ENCODE assay signal across 13 cellular contexts in genomic region chr10:111856631-111857030, GRCh38.
DNase-seq lines count a peak whose midpoint lies in the region; ATAC-seq, FAIRE-seq and TF ChIP-seq lines count a peak whose summit lies in the region.
"Had no signal": no experiment of that assay in that cellular context is flagged by ENCODE, and none has a peak within 500 bp of the region (broad histone marks: within the 10 kb centered on the region; RNA-seq: fewer than 3 reads in every experiment).

No MANE protein-coding gene starts in this region.

- TF ChIP-seq POLR2A in breast epithelium (IDR thresholded peaks at IDR 0.05), result no peak
- no peak for TF ChIP-seq POLR2A in upper lobe of left lung (IDR thresholded peaks at IDR 0.05)

- no peak overlapping the region for H3K9ac ChIP-seq in kidney (ENCODE audit: low read length in 2 of 2)

- TF ChIP-seq CTCF in MCF 10A (IDR thresholded peaks at IDR 0.05; ENCODE audit: unreplicated experiment) (peak; percentile 25), breast epithelium (IDR thresholded peaks at IDR 0.05) (peak in 1 of 3 donors; percentile 29), brain (conservative IDR thresholded peaks at IDR 0.05) (peak; percentile 43 to 59), kidney (IDR thresholded peaks at IDR 0.05; ENCODE audit: borderline replicate concordance, extremely low read depth, insufficient read depth) (peak; percentile 34), upper lobe of right lung (IDR thresholded peaks at IDR 0.05) (peak; percentile 16), upper lobe of left lung (IDR thresholded peaks at IDR 0.05) (no peak)

- H3K27me3 ChIP-seq in breast epithelium, result no peaks in the 10 kb centered on the region
- H3K27me3 ChIP-seq in upper lobe of right lung, result no peaks in the 10 kb centered on the region
- H3K27me3 ChIP-seq in upper lobe of left lung, result no peaks in the 10 kb centered on the region

- H3K9me3 Mint-ChIP-seq in MCF 10A (ENCODE audit: unreplicated experiment) (no peaks in the 10 kb centered on the region), brain (peaks cover 0 to 14% (median 5%) of the 10 kb centered on the region in 5 experiments)
- H3K9me3 Mint-ChIP-seq in natural killer cell treated with Interleukin-12 subunit alpha and Interleukin-12 subunit beta and Interleukin-15 and Interleukin-18, amount 100 ng/mL, for 72 hours, result peaks cover 17% of the 10 kb centered on the region

- H3K36me3 ChIP-seq in breast epithelium, result no peaks in the 10 kb centered on the region
- H3K36me3 ChIP-seq in kidney (ENCODE audit: control insufficient read depth in 1 of 2, insufficient read depth in 2 of 2, low read length in 2 of 2), result no peaks in the 10 kb centered on the region
- H3K36me3 ChIP-seq in upper lobe of right lung, result no peaks in the 10 kb centered on the region
- no peaks in the 10 kb centered on the region for H3K36me3 ChIP-seq in upper lobe of left lung

- intact Hi-C loops in MCF 10A (cut with micrococcal nuclease), result no loop called here
- intact Hi-C loops in breast epithelium (cut with DNase I; ENCODE audit: low total_unique reads), result loop anchor here (1.0 kb wide), 1 partner anchor 23 kb away; no protein-coding TSS in a partner anchor
- intact Hi-C loops in kidney (cut with DNase I), result no loop called here
- intact Hi-C loops in upper lobe of right lung (cut with DNase I), result no loop called here

- H3K4me1 ChIP-seq in breast epithelium (no peaks in the 10 kb centered on the region), kidney (ENCODE audit: control insufficient read depth in 1 of 2, insufficient read depth in 1 of 2, low read depth in 1 of 2, low read length in 2 of 2) (no peaks in the 10 kb centered on the region), upper lobe of right lung (no peaks in the 10 kb centered on the region), upper lobe of left lung (no peaks in the 10 kb centered on the region)

- no TSS peak for BruUV-seq in MCF 10A (replicated peaks; lab: Mats Ljungman, UMichigan)

- POLR2A ChIA-PET in MCF 10A (lab: Yijun Ruan, JAX), result no interaction called here

- 58 to 65% methylated on average over 3 of the region's 3 CpGs for WGBS in upper lobe of left lung, 2 donors

- no peak for ATAC-seq in upper lobe of right lung
- ATAC-seq in natural killer cell treated with Interleukin-12 subunit alpha and Interleukin-12 subunit beta and Interleukin-15 and Interleukin-18, amount 100 ng/mL, for 72 hours, result no peak
- no peak for ATAC-seq in upper lobe of left lung (ENCODE audit: low FRiP score in 2 of 2)

- no peaks in the 10 kb centered on the region for H3K4me1 Mint-ChIP-seq in MCF 10A (ENCODE audit: insufficient read depth, unreplicated experiment)
- peaks cover 10% of the 10 kb centered on the region for H3K4me1 Mint-ChIP-seq in brain
- H3K4me1 Mint-ChIP-seq in natural killer cell treated with Interleukin-12 subunit alpha and Interleukin-12 subunit beta and Interleukin-15 and Interleukin-18, amount 100 ng/mL, for 72 hours (ENCODE audit: low read depth in 2 of 2), result no peaks in the 10 kb centered on the region

- H3K27ac ChIP-seq in breast epithelium (no peak overlapping the region), kidney (ENCODE audit: low read depth in 2 of 2, low read length in 2 of 2) (no peak overlapping the region), upper lobe of right lung (no peak overlapping the region), upper lobe of left lung (no peak overlapping the region)
- H3K27ac ChIP-seq: RWPE1 had no signal

- no peak for TF ChIP-seq EP300 in upper lobe of left lung (IDR thresholded peaks at IDR 0.05)

- H3K27me3 Mint-ChIP-seq in MCF 10A (ENCODE audit: insufficient read depth, unreplicated experiment) (no peaks in the 10 kb centered on the region), brain (no peaks in the 10 kb centered on the region)
- H3K27me3 Mint-ChIP-seq in natural killer cell treated with Interleukin-12 subunit alpha and Interleukin-12 subunit beta and Interleukin-15 and Interleukin-18, amount 100 ng/mL, for 72 hours, result no peaks in the 10 kb centered on the region

- DNase-seq in MCF 10A (ENCODE audit: unreplicated experiment) (peak; percentile 11), breast epithelium (ENCODE audit: low spot score in 2 of 2) (no peak), kidney (no peak), upper lobe of right lung (no peak), COLO668 (lab: John Stamatoyannopoulos, UW; ENCODE audit: unreplicated experiment) (no peak), upper lobe of left lung (no peak)
- no peak for DNase-seq in natural killer cell treated with Interleukin-12 subunit alpha and Interleukin-12 subunit beta and Interleukin-15 and Interleukin-18, amount 100 ng/mL, for 72 hours (ENCODE audit: low spot score)
- DNase-seq: activated CD8-positive, alpha-beta memory T cell treated with anti-CD3 and anti-CD28 coated beads for 24 hours; cerebellar nuclear complex; NCI-H226; nucleus accumbens had no signal

- H3K27ac Mint-ChIP-seq in MCF 10A (ENCODE audit: low read depth, unreplicated experiment) (no peak overlapping the region), brain (no peak overlapping the region)
- H3K27ac Mint-ChIP-seq in natural killer cell treated with Interleukin-12 subunit alpha and Interleukin-12 subunit beta and Interleukin-15 and Interleukin-18, amount 100 ng/mL, for 72 hours, result no peak overlapping the region

- H3K9me3 ChIP-seq in breast epithelium (no peaks in the 10 kb centered on the region), kidney (ENCODE audit: control insufficient read depth in 1 of 2, low read length in 2 of 2) (no peaks in the 10 kb centered on the region), upper lobe of right lung (no peaks in the 10 kb centered on the region), upper lobe of left lung (no peaks in the 10 kb centered on the region)

- no peak for FAIRE-seq in kidney (lab: Jason Lieb, UNC)

- no peak overlapping the region for H3K4me3 Mint-ChIP-seq in MCF 10A (ENCODE audit: unreplicated experiment)
- no peak overlapping the region for H3K4me3 Mint-ChIP-seq in brain
- H3K4me3 Mint-ChIP-seq in natural killer cell treated with Interleukin-12 subunit alpha and Interleukin-12 subunit beta and Interleukin-15 and Interleukin-18, amount 100 ng/mL, for 72 hours, result no peak overlapping the region

- H3K4me3 ChIP-seq in breast epithelium (no peak overlapping the region), kidney (ENCODE audit: low read length in 2 of 2) (no peak overlapping the region), upper lobe of right lung (no peak overlapping the region), upper lobe of left lung (no peak overlapping the region)

- CTCF ChIA-PET in MCF 10A (lab: Yijun Ruan, JAX), result interaction anchor here (0.6 to 0.9 kb wide), 4 partner anchors 10 to 373 kb away, joined by 3 to 4 read pairs (median 3); no protein-coding TSS in a partner anchor

- H3K36me3 Mint-ChIP-seq in MCF 10A (ENCODE audit: insufficient read depth, unreplicated experiment), result no peaks in the 10 kb centered on the region
- H3K36me3 Mint-ChIP-seq in brain, result no peaks in the 10 kb centered on the region
- H3K36me3 Mint-ChIP-seq in natural killer cell treated with Interleukin-12 subunit alpha and Interleukin-12 subunit beta and Interleukin-15 and Interleukin-18, amount 100 ng/mL, for 72 hours, result no peaks in the 10 kb centered on the region

Comparison
In these comparisons a context has a peak if more than half of its experiments do, and no peak if none do; other contexts are left out.
1. CTCF ChIP-seq: peak in MCF 10A (single experiment), brain (2 of 2), kidney (single experiment) and upper lobe of right lung (single experiment); none in upper lobe of left lung (0 of 6).